10 cellular contexts compared by ENCODE assay signal in genomic region chr2:205892141-205893064, GRCh38.
DNase-seq lines count a peak whose midpoint lies in the region; ATAC-seq lines count a peak whose summit lies in the region.
"Had no signal": no experiment of that assay in that cellular context is flagged by ENCODE, and none has a peak within 500 bp of the region (broad histone marks: within the 10 kb centered on the region; RNA-seq: fewer than 3 reads in every experiment).

No MANE protein-coding gene starts in this region.

- DNase-seq in EH (ENCODE audit: low read depth) = peak; percentile 25
- peak; percentile 94 for DNase-seq in NCI-H345 (lab: John Stamatoyannopoulos, UW)
- peak; percentile 17 for DNase-seq in cerebellar cortex (ENCODE audit: low spot score)
- DNase-seq in non-pigmented ciliary epithelial cell (ENCODE audit: low read depth) = peak; percentile 4
- DNase-seq in HuH-7 (ENCODE audit: low spot score) = no peak
- DNase-seq in NCI-H82 treated with DMSO at 0.1 percent for 48 hours (lab: John Stamatoyannopoulos, UW; ENCODE audit: unreplicated experiment) = no peak
- DNase-seq: activated CD4-positive, alpha-beta T cell treated with anti-CD3 and anti-CD28 coated beads for 4 hours; activated naive CD8-positive, alpha-beta T cell treated with anti-CD3 and anti-CD28 coated beads, Interleukin-2, amount 10 ng/mL, durations not matched to agents 7 days and 5 days had no signal

- ATAC-seq in GM21360 (IDR thresholded peaks at IDR 0.05; ENCODE audit: unreplicated experiment) (no peak), HG02840 (IDR thresholded peaks at IDR 0.05; ENCODE audit: low FRiP score, unreplicated experiment) (no peak)

Comparison
In these comparisons a context has a peak if more than half of its experiments do, and no peak if none do; other contexts are left out.
1. DNase-seq: peak in EH (single experiment), NCI-H345 (single experiment), cerebellar cortex (single experiment) and non-pigmented ciliary epithelial cell (single experiment); none in HuH-7 (single experiment) and NCI-H82 treated with DMSO at 0.1 percent for 48 hours (single experiment).